Comparison of ENCODE assay signal across 8 cellular contexts in the genomic region with DNA sequence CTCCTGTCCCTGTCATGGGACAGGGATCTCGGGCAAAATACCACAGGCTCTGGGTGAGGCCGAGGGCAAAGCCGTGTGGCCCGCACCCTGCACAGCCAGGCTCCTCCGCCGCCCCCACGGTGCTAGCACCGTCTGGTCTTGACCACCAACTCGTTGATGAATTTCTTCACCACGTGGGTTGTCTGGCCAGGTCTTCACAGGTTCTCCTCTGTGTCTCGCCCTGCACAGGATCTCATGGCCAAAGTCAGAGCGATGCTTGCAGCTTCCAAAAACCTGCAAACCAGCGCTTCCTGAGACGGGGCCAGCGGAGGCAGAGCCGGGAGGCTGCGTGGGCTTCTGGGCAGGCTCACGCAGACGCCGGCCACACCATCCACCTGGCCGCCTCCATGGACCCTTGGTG. TPM values are rescaled to one million over a fixed set of nuclear protein-coding genes. Genes with fewer than 3 reads are reported as not detected.
"Had no signal": no experiment of that assay in that cellular context is flagged by ENCODE, and none has a peak within 500 bp of the region (broad histone marks: within the 10 kb centered on the region; RNA-seq: fewer than 3 reads in every experiment).

No MANE protein-coding gene starts in this region.

- H3K27ac ChIP-seq: GM23248, KMS-11 had no signal

- H2AFZ ChIP-seq: GM23248 had no signal

- ATAC-seq: HepG2 had no signal

- H3K4me3 ChIP-seq: GM23248 had no signal

- H3K4me2 ChIP-seq: KMS-11 had no signal

- H3K27me3 Mint-ChIP-seq: IgD-negative memory B cell had no signal

- H3K9ac ChIP-seq: GM23248, KMS-11 had no signal

- H3K9me3 Mint-ChIP-seq: H9, IgD-negative memory B cell had no signal

- H3K4me3 Mint-ChIP-seq: H9, IgD-negative memory B cell had no signal

- DNase-seq: GM23248, H9, HCEC 1CT, KBM-7 had no signal

RNA-seq across cellular contexts. Expression of gene MMP17, which starts 29.0 kb away (rescaled TPM):
- total RNA-seq: HT-29 had no signal
